9 cellular contexts compared by ENCODE assay signal in the genomic region with DNA sequence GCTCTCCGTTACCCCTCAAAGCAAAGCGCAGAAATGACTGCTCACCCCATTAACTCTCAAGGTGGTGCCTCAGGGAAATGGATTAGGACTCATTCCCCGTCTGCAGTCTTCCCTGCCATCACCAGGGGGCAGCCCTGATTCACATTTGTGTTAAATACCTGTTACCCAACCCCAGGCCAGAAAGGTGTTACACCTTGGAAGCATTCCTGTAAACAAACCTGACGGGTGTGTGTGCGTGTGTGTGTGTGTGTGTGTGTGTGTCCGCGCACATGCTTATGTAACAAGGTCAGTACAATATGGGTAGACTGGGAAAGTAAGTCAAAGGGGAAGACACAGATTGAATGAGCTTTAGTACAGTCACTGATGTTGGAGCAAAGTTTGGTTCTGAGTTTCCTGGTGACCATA. TPM values are rescaled to one million over a fixed set of nuclear protein-coding genes. Genes with fewer than 3 reads are reported as not detected.
A peak's percentile ranks its signal among the peaks of the same experiment; 100 is the strongest.
DNase-seq lines count a peak whose midpoint lies in the region; ATAC-seq and TF ChIP-seq lines count a peak whose summit lies in the region.
"Had no signal": no experiment of that assay in that cellular context is flagged by ENCODE, and none has a peak within 500 bp of the region (broad histone marks: within the 10 kb centered on the region; RNA-seq: fewer than 3 reads in every experiment).

No MANE protein-coding gene starts in this region.

- no peaks in the 10 kb centered on the region for H3F3A ChIP-seq in GM23338 (replicated peaks; ENCODE audit: low read depth)

- no peaks in the 10 kb centered on the region; the same call in 1 of the 2 replicates for H3K4me1 ChIP-seq in GM23338 (ENCODE audit: insufficient read depth)
- H3K4me1 ChIP-seq in lung (ENCODE audit: control insufficient read depth in 2 of 2, insufficient read depth in 2 of 2, low read length in 2 of 2), result peaks cover 0 to 3% of the 10 kb centered on the region in 2 donors

- peak overlapping the region; percentile 75 for H3K4me2 ChIP-seq in GM23338

- DNase-seq in AG08395 (ENCODE audit: low spot score), result peak; percentile 78
- DNase-seq in GM23338 (ENCODE audit: low spot score), result peak; percentile 96
- peak; percentile 12 for DNase-seq in NCI-H446 treated with DMSO at 0.1 percent for 48 hours (lab: John Stamatoyannopoulos, UW)
- peak; percentile 72 to 81 for DNase-seq in activated CD4-positive, alpha-beta T cell treated with anti-CD3 and anti-CD28 coated beads, Interleukin-2, amount 50 U/mL, for 48 hours
- DNase-seq in ecto neural progenitor cell (ENCODE audit: low spot score), result peak; percentile 81
- peak; percentile 88 for DNase-seq in lung (ENCODE audit: low spot score)
- DNase-seq in stimulated activated CD8-positive, alpha-beta memory T cell treated with anti-CD3 and anti-CD28 coated beads, Interleukin-2, amount 100 ng/mL, for 1 hour (ENCODE audit: low read depth in 2 of 2), result peak; percentile 27 to 38

- TF ChIP-seq CTCF in GM23338 (conservative IDR thresholded peaks at IDR 0.05; ENCODE audit: low read depth in 2 of 2) (peak; percentile 86 to 91), lung (IDR thresholded peaks at IDR 0.05; ENCODE audit: control extremely low read depth, extremely low read depth) (peak; percentile 86)

- 5 to 14% methylated on average over 7 of the region's 7 CpGs for WGBS in lung, 2 donors

- no peak overlapping the region for H3K4me3 Mint-ChIP-seq in GM23338

- H3K27me3 Mint-ChIP-seq in GM23338 (ENCODE audit: insufficient read depth, low read depth, poor library complexity), result peaks cover 1% of the 10 kb centered on the region

- H4K20me1 ChIP-seq in GM23338 (replicated peaks; ENCODE audit: insufficient read depth), result no peaks in the 10 kb centered on the region

- H3K9me3 Mint-ChIP-seq in GM23338, result no peaks in the 10 kb centered on the region

- H3K36me3 ChIP-seq in GM23338 (ENCODE audit: insufficient read depth), result no peaks in the 10 kb centered on the region
- no peaks in the 10 kb centered on the region for H3K36me3 ChIP-seq in lung (ENCODE audit: control insufficient read depth in 2 of 2, insufficient read depth in 2 of 2, low read length in 2 of 2)

- H3K4me3 ChIP-seq in GM23338 (peak overlapping the region; percentile 44; the same call in 1 of the 2 replicates), lung (no peak overlapping the region)

- no peaks in the 10 kb centered on the region for H3K9me2 ChIP-seq in GM23338 (ENCODE audit: insufficient read depth)

- H3K36me3 Mint-ChIP-seq in GM23338 (ENCODE audit: low read depth), result no peaks in the 10 kb centered on the region

- H3K27ac ChIP-seq in GM23338 (ENCODE audit: low read depth) (no peak overlapping the region), lung (ENCODE audit: low read depth in 1 of 2, low read length in 1 of 2) (no peak overlapping the region)

- no peaks in the 10 kb centered on the region for H3K79me2 ChIP-seq in GM23338 (replicated peaks; ENCODE audit: insufficient read depth)

- peak overlapping the region; percentile 82 for H2AFZ ChIP-seq in GM23338

- H3K27ac Mint-ChIP-seq in GM23338, result no peak overlapping the region

- H3K27me3 ChIP-seq in GM23338 (ENCODE audit: insufficient read depth) (no peaks in the 10 kb centered on the region), lung (ENCODE audit: control insufficient read depth, insufficient read depth) (no peaks in the 10 kb centered on the region)

- peak; percentile 93 for ATAC-seq in GM23338
- ATAC-seq in lung (ENCODE audit: insufficient read depth, low FRiP score), result peak; percentile 79
- no peak for ATAC-seq in GM18867 (IDR thresholded peaks at IDR 0.05; ENCODE audit: unreplicated experiment)

- H3K4me1 Mint-ChIP-seq in GM23338, result no peaks in the 10 kb centered on the region

- no peaks in the 10 kb centered on the region for H3K9me3 ChIP-seq in lung (ENCODE audit: control insufficient read depth in 2 of 2, insufficient read depth in 1 of 2, low read length in 1 of 2)

TF ChIP-seq in GM23338, 12 proteins besides CTCF, POLR2A, EP300 and RAD21:
- no peak for TF ChIP-seq ZNF114 (CRISPR knock-in tag; IDR thresholded peaks at IDR 0.05)
- TF ChIP-seq, protein P1, sequence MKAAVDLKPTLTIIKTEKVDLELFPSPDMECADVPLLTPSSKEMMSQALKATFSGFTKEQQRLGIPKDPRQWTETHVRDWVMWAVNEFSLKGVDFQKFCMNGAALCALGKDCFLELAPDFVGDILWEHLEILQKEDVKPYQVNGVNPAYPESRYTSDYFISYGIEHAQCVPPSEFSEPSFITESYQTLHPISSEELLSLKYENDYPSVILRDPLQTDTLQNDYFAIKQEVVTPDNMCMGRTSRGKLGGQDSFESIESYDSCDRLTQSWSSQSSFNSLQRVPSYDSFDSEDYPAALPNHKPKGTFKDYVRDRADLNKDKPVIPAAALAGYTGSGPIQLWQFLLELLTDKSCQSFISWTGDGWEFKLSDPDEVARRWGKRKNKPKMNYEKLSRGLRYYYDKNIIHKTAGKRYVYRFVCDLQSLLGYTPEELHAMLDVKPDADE (IDR thresholded peaks at IDR 0.05), result no peak
- TF ChIP-seq CREB1 (CRISPR knock-in tag; IDR thresholded peaks at IDR 0.05; ENCODE audit: low read depth), result peak; percentile 61

RNA-seq across cellular contexts. Expression of a gene that starts 6.3 kb away (rescaled TPM):
- not detected in 2 replicates for total RNA-seq in GM23338 (2014; rRNA removed; shearing (Covaris generic))
- polyA plus RNA-seq in GM23338 (2016; fragmentation: Nextera tagmentation; extraction: Ambion mirVana) (not detected in 2 replicates), lung (not detected)
- total RNA-seq in lung, result not detected
- total RNA-seq: subcutaneous adipose tissue had no signal

RNA-seq across cellular contexts. Expression of a gene that starts 17.6 kb away (rescaled TPM):
- not detected in 2 replicates for total RNA-seq in GM23338 (2014; rRNA removed; shearing (Covaris generic))
- polyA plus RNA-seq in GM23338 (2016; fragmentation: Nextera tagmentation; extraction: Ambion mirVana), result not detected in 2 replicates
- not detected for total RNA-seq in lung
- polyA plus RNA-seq in lung, result under 1 TPM; 0.28 to 0.29 TPM

Comparison
In these comparisons a context has a peak if more than half of its experiments do, and no peak if none do; other contexts are left out.
1. DNase-seq: peak in every context shown above with its lines; median percentile 96 in GM23338; 88 in lung; 81 in ecto neural progenitor cell; 78 in AG08395; 76 in activated CD4-positive, alpha-beta T cell treated with anti-CD3 and anti-CD28 coated beads, Interleukin-2, amount 50 U/mL, for 48 hours; 32 in stimulated activated CD8-positive, alpha-beta memory T cell treated with anti-CD3 and anti-CD28 coated beads, Interleukin-2, amount 100 ng/mL, for 1 hour; 12 in NCI-H446 treated with DMSO at 0.1 percent for 48 hours.